In genomic region chr5:7397935-7398334, GRCh38 we compare ENCODE assay signal across 24 cellular contexts. TPM values are rescaled to one million over a fixed set of nuclear protein-coding genes. Genes with fewer than 3 reads are reported as not detected.
A peak's percentile ranks its signal among the peaks of the same experiment; 100 is the strongest.
DNase-seq lines count a peak whose midpoint lies in the region; ATAC-seq and TF ChIP-seq lines count a peak whose summit lies in the region.
"Had no signal": no experiment of that assay in that cellular context is flagged by ENCODE, and none has a peak within 500 bp of the region (broad histone marks: within the 10 kb centered on the region; RNA-seq: fewer than 3 reads in every experiment).

No MANE protein-coding gene starts in this region.

- H3K36me3 ChIP-seq in SJCRH30 (no peaks in the 10 kb centered on the region), iPS-15b (ENCODE audit: control insufficient read depth, insufficient read depth, low read length) (no peaks in the 10 kb centered on the region), smooth muscle cell (ENCODE audit: low read depth) (no peaks in the 10 kb centered on the region)
- H3K36me3 ChIP-seq: cardiac muscle cell, right atrium auricular region, uterus had no signal

- H3K9me3 ChIP-seq in SJCRH30 (replicated peaks): no peaks in the 10 kb centered on the region
- no peaks in the 10 kb centered on the region for H3K9me3 ChIP-seq in iPS-15b (ENCODE audit: control insufficient read depth, insufficient read depth, low read length)
- no peaks in the 10 kb centered on the region for H3K9me3 ChIP-seq in smooth muscle cell (replicated peaks; ENCODE audit: low read depth)
- H3K9me3 ChIP-seq: right atrium auricular region, uterus had no signal

- H2AFZ ChIP-seq in smooth muscle cell (ENCODE audit: low read depth): no peak overlapping the region

- H4K20me1 ChIP-seq in smooth muscle cell (ENCODE audit: low read depth): no peaks in the 10 kb centered on the region

- DNase-seq in NCI-H510A treated with DMSO at 0.1 percent for 48 hours (lab: John Stamatoyannopoulos, UW) (peak; percentile 64), NCI-H510A (lab: John Stamatoyannopoulos, UW) (no peak), SJCRH30 (peak in 1 of 2 experiments; percentile 70), smooth muscle cell (lab: John Stamatoyannopoulos, UW; ENCODE audit: unreplicated experiment) (no peak)
- DNase-seq in activated CD4-positive, alpha-beta T cell treated with anti-CD3 and anti-CD28 coated beads, Interleukin-2, amount 50 U/mL, for 4 hours: no peak
- DNase-seq: activated B cell treated with CpG ODN at 0.5 μM for 24 hours; activated CD4-positive, alpha-beta T cell treated with anti-CD3 and anti-CD28 coated beads, Interleukin-2, amount 50 U/mL, for 48 hours; activated CD8-positive, alpha-beta memory T cell treated with anti-CD3 and anti-CD28 coated beads, Interleukin-2, amount 50 U/mL, for 48 hours; DND-41; left colon; stimulated activated CD4-positive, alpha-beta T cell treated with anti-CD3 and anti-CD28 coated beads, Interleukin-4, amount 100 ng/mL, for 1 hour; stimulated activated naive CD4-positive, alpha-beta T cell; T1000; uterus had no signal

- H3K4me1 ChIP-seq in SJCRH30: peaks cover 26% of the 10 kb centered on the region
- peaks cover 22% of the 10 kb centered on the region for H3K4me1 ChIP-seq in iPS-15b (ENCODE audit: control insufficient read depth, insufficient read depth, low read length)
- H3K4me1 ChIP-seq in smooth muscle cell (ENCODE audit: low read depth): peaks cover 3% of the 10 kb centered on the region

- no peak for TF ChIP-seq CTCF in smooth muscle cell (IDR thresholded peaks at IDR 0.05; ENCODE audit: borderline replicate concordance, insufficient read depth, poor library complexity, severe bottlenecking)

- peak overlapping the region; percentile 99 for H3K27ac ChIP-seq in SJCRH30
- no peak overlapping the region for H3K27ac ChIP-seq in smooth muscle cell (ENCODE audit: low read depth)
- H3K27ac ChIP-seq: cardiac muscle cell, right atrium auricular region, uterus had no signal

- H3K9ac ChIP-seq in iPS-15b (ENCODE audit: low read depth, low read length): no peak overlapping the region
- H3K9ac ChIP-seq in smooth muscle cell (ENCODE audit: low read depth): no peak overlapping the region

- no peaks in the 10 kb centered on the region for H3K27me3 ChIP-seq in SJCRH30
- peaks cover 6% of the 10 kb centered on the region for H3K27me3 ChIP-seq in iPS-15b (ENCODE audit: control insufficient read depth, insufficient read depth, low read length)
- H3K27me3 ChIP-seq in smooth muscle cell (ENCODE audit: low read depth): peaks cover 14% of the 10 kb centered on the region
- H3K27me3 ChIP-seq: uterus had no signal

- peak overlapping the region; percentile 88 for H3K4me2 ChIP-seq in smooth muscle cell

- peaks cover 11% of the 10 kb centered on the region for H3K79me2 ChIP-seq in smooth muscle cell (ENCODE audit: low read depth)

- ATAC-seq in HG03565 (IDR thresholded peaks at IDR 0.05; ENCODE audit: unreplicated experiment): no peak
- ATAC-seq in HG03025 (IDR thresholded peaks at IDR 0.05; ENCODE audit: low FRiP score, unreplicated experiment): no peak
- ATAC-seq: activated T-helper 17 cell treated with anti-CD3 and anti-CD28 coated beads, Interleukin-2, amount 50 U/mL, for 72 hours; GM12878; left colon had no signal

- H3F3A ChIP-seq in smooth muscle cell (ENCODE audit: low read depth): peaks cover 8% of the 10 kb centered on the region

- H3K4me3 ChIP-seq in SJCRH30 (peak overlapping the region; percentile 78), iPS-15b (ENCODE audit: low read depth, low read length) (peak overlapping the region; percentile 76), smooth muscle cell (no peak overlapping the region)
- H3K4me3 ChIP-seq: cardiac muscle cell, GM12878, right atrium auricular region, uterus had no signal

RNA-seq across cellular contexts. Expression of gene ADCY2, which starts 2.0 kb away (rescaled TPM):
- 6.5 and 9.6 TPM in 2 replicates for total RNA-seq in SJCRH30 (2014; rRNA removed; shearing (Covaris generic))
- total RNA-seq in smooth muscle cell: 5.6 and 8.0 TPM in 2 replicates
- polyA plus RNA-seq in smooth muscle cell: 2.0 and 2.8 TPM in 2 replicates
- total RNA-seq: activated B cell treated with CpG ODN at 0.5 μM for 24 hours; activated T-helper 17 cell treated with anti-CD3 and anti-CD28 coated beads, Interleukin-2, amount 50 U/mL, for 72 hours; OCI-LY7; osteocyte had no signal
- polyA plus RNA-seq: BJ had no signal
